8 cellular contexts compared by ENCODE assay signal in genomic region chr7:75072978-75073282, GRCh38. TPM values are rescaled to one million over a fixed set of nuclear protein-coding genes. Genes with fewer than 3 reads are reported as not detected.
DNase-seq lines count a peak whose midpoint lies in the region; ATAC-seq lines count a peak whose summit lies in the region.

No MANE protein-coding gene starts in this region.

- H3K27ac Mint-ChIP-seq in activated T-helper 2 cell treated with anti-CD3 and anti-CD28 coated beads, Interferon-gamma antibody, Interleukin-2, Interleukin-4, amounts not matched to agents 10 μg/mL and 5 μg/mL and 100 μg/mL, durations not matched to agents 14 hours and 24 hours and 36 hours = peak overlapping the region; percentile 96
- peak overlapping the region; percentile 98 for H3K27ac Mint-ChIP-seq in stimulated activated naive CD8-positive, alpha-beta T cell treated with anti-CD3 and anti-CD28 coated beads, Interleukin-15, amount 100 ng/mL, for 72 hours

- no peak for DNase-seq in activated T-helper 2 cell treated with anti-CD3 and anti-CD28 coated beads, Interferon-gamma antibody, Interleukin-2, Interleukin-4, amounts not matched to agents 10 μg/mL and 5 μg/mL and 100 μg/mL, durations not matched to agents 14 hours and 24 hours and 36 hours (ENCODE audit: low spot score)
- DNase-seq in stimulated activated naive CD8-positive, alpha-beta T cell treated with anti-CD3 and anti-CD28 coated beads, Interleukin-15, amount 100 ng/mL, for 72 hours = no peak
- DNase-seq in SIG-M5 treated with dmso at 0.1 percent for 504 hours (lab: John Stamatoyannopoulos, UW; ENCODE audit: unreplicated experiment) (no peak), iPS-NIHi7 (ENCODE audit: extremely low spot score) (no peak)

- H3K9me3 Mint-ChIP-seq in activated T-helper 2 cell treated with anti-CD3 and anti-CD28 coated beads, Interferon-gamma antibody, Interleukin-2, Interleukin-4, amounts not matched to agents 10 μg/mL and 5 μg/mL and 100 μg/mL, durations not matched to agents 14 hours and 24 hours and 36 hours = no peaks in the 10 kb centered on the region
- no peaks in the 10 kb centered on the region for H3K9me3 Mint-ChIP-seq in stimulated activated naive CD8-positive, alpha-beta T cell treated with anti-CD3 and anti-CD28 coated beads, Interleukin-15, amount 100 ng/mL, for 72 hours

- intact Hi-C loops in activated T-helper 2 cell treated with anti-CD3 and anti-CD28 coated beads, Interferon-gamma antibody, Interleukin-2, Interleukin-4, amounts not matched to agents 10 μg/mL and 5 μg/mL and 100 μg/mL, durations not matched to agents 14 hours and 24 hours and 36 hours (cut with micrococcal nuclease) = loop anchor here (5.0 kb wide), 1 partner anchor 569 kb away; no protein-coding TSS in a partner anchor

- H3K36me3 Mint-ChIP-seq in activated T-helper 2 cell treated with anti-CD3 and anti-CD28 coated beads, Interferon-gamma antibody, Interleukin-2, Interleukin-4, amounts not matched to agents 10 μg/mL and 5 μg/mL and 100 μg/mL, durations not matched to agents 14 hours and 24 hours and 36 hours (ENCODE audit: low read depth) = peaks cover 26% of the 10 kb centered on the region

- H3K27me3 Mint-ChIP-seq in activated T-helper 2 cell treated with anti-CD3 and anti-CD28 coated beads, Interferon-gamma antibody, Interleukin-2, Interleukin-4, amounts not matched to agents 10 μg/mL and 5 μg/mL and 100 μg/mL, durations not matched to agents 14 hours and 24 hours and 36 hours (ENCODE audit: low read depth) = no peaks in the 10 kb centered on the region
- H3K27me3 Mint-ChIP-seq in stimulated activated naive CD8-positive, alpha-beta T cell treated with anti-CD3 and anti-CD28 coated beads, Interleukin-15, amount 100 ng/mL, for 72 hours = no peaks in the 10 kb centered on the region

- peak overlapping the region; percentile 98 for H3K4me3 Mint-ChIP-seq in activated T-helper 2 cell treated with anti-CD3 and anti-CD28 coated beads, Interferon-gamma antibody, Interleukin-2, Interleukin-4, amounts not matched to agents 10 μg/mL and 5 μg/mL and 100 μg/mL, durations not matched to agents 14 hours and 24 hours and 36 hours (ENCODE audit: low read depth)
- peak overlapping the region; percentile 97 to 99 for H3K4me3 Mint-ChIP-seq in stimulated activated naive CD8-positive, alpha-beta T cell treated with anti-CD3 and anti-CD28 coated beads, Interleukin-15, amount 100 ng/mL, for 72 hours

- ATAC-seq in HG03442 (IDR thresholded peaks at IDR 0.05; ENCODE audit: unreplicated experiment) = peak; percentile 13
- no peak for ATAC-seq in stimulated activated naive CD8-positive, alpha-beta T cell treated with anti-CD3 and anti-CD28 coated beads, Interleukin-15, amount 100 ng/mL, for 72 hours
- no peak for ATAC-seq in HG02798 (IDR thresholded peaks at IDR 0.05; ENCODE audit: poor library complexity, unreplicated experiment)
- no peak for ATAC-seq in HG03342 (IDR thresholded peaks at IDR 0.05; ENCODE audit: unreplicated experiment)

- H3K4me1 Mint-ChIP-seq in activated T-helper 2 cell treated with anti-CD3 and anti-CD28 coated beads, Interferon-gamma antibody, Interleukin-2, Interleukin-4, amounts not matched to agents 10 μg/mL and 5 μg/mL and 100 μg/mL, durations not matched to agents 14 hours and 24 hours and 36 hours (ENCODE audit: low read depth) = peaks cover 9% of the 10 kb centered on the region
- H3K4me1 Mint-ChIP-seq in stimulated activated naive CD8-positive, alpha-beta T cell treated with anti-CD3 and anti-CD28 coated beads, Interleukin-15, amount 100 ng/mL, for 72 hours = peaks cover 11% of the 10 kb centered on the region

- H3K4me3 ChIP-seq in iPS-11a (ENCODE audit: low read depth, low read length) = peak overlapping the region; percentile 86

RNA-seq across cellular contexts. Expression of gene RCC1L, which starts 0.7 kb away (rescaled TPM):
- 70.3 and 74.0 TPM in 2 replicates for total RNA-seq in activated T-helper 2 cell treated with anti-CD3 and anti-CD28 coated beads, Interferon-gamma antibody, Interleukin-2, Interleukin-4, amounts not matched to agents 10 μg/mL and 5 μg/mL and 100 μg/mL, durations not matched to agents 14 hours and 24 hours and 36 hours

RNA-seq across cellular contexts. Expression of gene GTF2IRD2B, which starts 19.5 kb away (rescaled TPM):
- 7.4 and 11.0 TPM in 2 replicates for total RNA-seq in activated T-helper 2 cell treated with anti-CD3 and anti-CD28 coated beads, Interferon-gamma antibody, Interleukin-2, Interleukin-4, amounts not matched to agents 10 μg/mL and 5 μg/mL and 100 μg/mL, durations not matched to agents 14 hours and 24 hours and 36 hours
